ENCODE assay signal across 16 cellular contexts in the genomic region with DNA sequence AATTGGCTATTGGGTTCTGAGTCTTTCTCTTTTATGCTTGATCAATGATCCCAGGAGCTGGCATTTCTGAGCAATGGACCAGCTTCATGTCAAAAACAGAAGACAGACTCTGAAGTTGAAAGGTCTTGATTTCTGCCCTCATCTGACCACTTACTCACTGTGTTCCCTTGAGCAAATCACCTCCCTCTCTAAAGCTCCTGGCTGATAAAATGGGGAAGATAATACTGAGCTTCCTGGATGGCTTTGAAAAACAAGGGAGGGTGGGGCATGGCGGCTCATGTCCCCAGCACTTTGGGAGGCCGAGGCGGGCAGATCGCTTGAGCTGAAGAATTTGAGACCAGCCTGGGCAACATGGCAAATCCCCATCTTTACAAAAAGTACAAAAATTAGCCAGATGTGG. TPM values are rescaled to one million over a fixed set of nuclear protein-coding genes. Genes with fewer than 3 reads are reported as not detected.
"Had no signal": no experiment of that assay in that cellular context is flagged by ENCODE, and none has a peak within 500 bp of the region (broad histone marks: within the 10 kb centered on the region; RNA-seq: fewer than 3 reads in every experiment).

No MANE protein-coding gene starts in this region.

- H3K9me3 ChIP-seq: testis had no signal

- H3K4me3 ChIP-seq: testis had no signal

- H3K27me3 ChIP-seq: testis had no signal

- DNase-seq: activated CD4-positive, alpha-beta T cell treated with anti-CD3 and anti-CD28 coated beads, Interleukin-2, amount 50 U/mL, for 1 hour; activated naive CD8-positive, alpha-beta T cell treated with anti-CD3 and anti-CD28 coated beads for 36 hours; amygdala; cerebellar nuclear complex; effector memory CD4-positive, alpha-beta T cell; islet precursor cell; naive thymus-derived CD4-positive, alpha-beta T cell; occipital lobe; right cardiac atrium; stimulated activated CD4-positive, alpha-beta T cell treated with anti-CD3 and anti-CD28 coated beads, Interleukin-4, amount 100 ng/mL, for 4 hours; stimulated activated CD8-positive, alpha-beta memory T cell treated with anti-CD3 and anti-CD28 coated beads, Interleukin-4, amount 100 ng/mL, for 48 hours; stimulated activated naive CD8-positive, alpha-beta T cell treated with anti-CD3 and anti-CD28 coated beads, Interleukin-15, amount 100 ng/mL, for 72 hours; testis had no signal

- H3K27ac ChIP-seq: testis had no signal

RNA-seq across cellular contexts. Expression of a gene that starts 6.3 kb away (rescaled TPM):
- total RNA-seq: lung microvascular endothelial cell had no signal

RNA-seq across cellular contexts. Expression of a gene that starts 40.9 kb away (rescaled TPM):
- total RNA-seq: left lobe of liver, lung microvascular endothelial cell, occipital lobe, progenitor cell of endocrine pancreas had no signal
